17 cellular contexts compared by ENCODE assay signal in the genomic region with DNA sequence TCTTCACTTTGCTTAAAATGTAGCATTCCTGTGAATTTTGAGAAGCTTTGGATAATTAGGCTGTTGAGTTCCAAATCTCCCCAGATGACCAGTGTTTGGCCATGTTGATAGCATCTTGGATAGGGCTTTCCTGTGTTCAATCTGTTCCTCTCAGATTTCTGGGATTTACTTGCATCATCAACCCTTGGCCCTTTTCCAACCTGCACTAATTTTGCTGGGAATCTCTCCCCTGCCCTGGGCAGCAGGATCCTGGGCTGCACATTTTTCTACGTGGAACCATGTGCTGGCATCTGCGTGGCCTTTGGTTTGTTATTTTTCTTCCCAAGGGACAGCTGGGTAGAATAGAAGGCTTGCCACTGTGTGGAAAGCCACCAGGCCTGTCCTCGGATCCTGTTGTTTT.
A peak's percentile ranks its signal among the peaks of the same experiment; 100 is the strongest.
DNase-seq lines count a peak whose midpoint lies in the region; ATAC-seq and TF ChIP-seq lines count a peak whose summit lies in the region.
"Had no signal": no experiment of that assay in that cellular context is flagged by ENCODE, and none has a peak within 500 bp of the region (broad histone marks: within the 10 kb centered on the region; RNA-seq: fewer than 3 reads in every experiment).

No MANE protein-coding gene starts in this region.

- H3K4me3 Mint-ChIP-seq in glutamatergic neuron (ENCODE audit: unreplicated experiment): no peak overlapping the region
- H3K4me3 Mint-ChIP-seq: H9 had no signal

- ATAC-seq in Right ventricle myocardium superior (ENCODE audit: poor library complexity) (peak; percentile 67), GM18873 (IDR thresholded peaks at IDR 0.05; ENCODE audit: low FRiP score, unreplicated experiment) (no peak)
- ATAC-seq: A549, Panc1 had no signal

- H3K36me3 Mint-ChIP-seq in glutamatergic neuron (ENCODE audit: unreplicated experiment): no peaks in the 10 kb centered on the region

- H3K27ac Mint-ChIP-seq in glutamatergic neuron (ENCODE audit: unreplicated experiment): no peak overlapping the region
- H3K27ac Mint-ChIP-seq: H9 had no signal

- H3K9me3 ChIP-seq in right atrium auricular region (no peaks in the 10 kb centered on the region), adipocyte (ENCODE audit: control insufficient read depth, low read length) (no peaks in the 10 kb centered on the region)
- H3K9me3 ChIP-seq: A549 had no signal

- DNase-seq in Right ventricle myocardium superior: no peak
- DNase-seq in right atrium auricular region (ENCODE audit: low spot score): no peak
- DNase-seq in adipocyte (ENCODE audit: low read depth): peak; percentile 46
- peak; percentile 64 for DNase-seq in fibroblast of pulmonary artery (ENCODE audit: low read depth)
- no peak for DNase-seq in stimulated activated CD4-positive, alpha-beta T cell treated with anti-CD3 and anti-CD28 coated beads, Interleukin-15, amount 100 ng/mL, for 24 hours
- DNase-seq in glutamatergic neuron: no peak
- DNase-seq in MV-4-11 (lab: John Stamatoyannopoulos, UW): no peak
- DNase-seq: H9, Karpas-422, NCI-H1417 treated with DMSO at 0.1 percent for 48 hours, NCI-H2081, NCI-H510A, NCI-H82, SHP77 treated with DMSO at 0.1 percent for 48 hours had no signal

- intact Hi-C loops in Right ventricle myocardium superior (cut with DNase I): no loop called here

- H3K9me3 Mint-ChIP-seq in glutamatergic neuron (ENCODE audit: unreplicated experiment): peaks cover 9% of the 10 kb centered on the region
- H3K9me3 Mint-ChIP-seq: H9 had no signal

- H3K4me1 ChIP-seq in right atrium auricular region (peaks cover 0 to 5% of the 10 kb centered on the region in 2 donors), adipocyte (ENCODE audit: control insufficient read depth, insufficient read depth, low read length) (peaks cover 11% of the 10 kb centered on the region)

- H3K27me3 Mint-ChIP-seq in glutamatergic neuron (ENCODE audit: unreplicated experiment): peaks cover 5% of the 10 kb centered on the region

- H3K9ac ChIP-seq in adipocyte (ENCODE audit: low read length): no peak overlapping the region

- H3K4me1 Mint-ChIP-seq in glutamatergic neuron (ENCODE audit: low read depth, unreplicated experiment): peaks cover 10% of the 10 kb centered on the region

- no peaks in the 10 kb centered on the region for H3K27me3 ChIP-seq in right atrium auricular region
- no peaks in the 10 kb centered on the region for H3K27me3 ChIP-seq in adipocyte (replicated peaks; ENCODE audit: control insufficient read depth, insufficient read depth, low read length)

- no peak overlapping the region for H3K27ac ChIP-seq in right atrium auricular region
- H3K27ac ChIP-seq: A549 had no signal

- TF ChIP-seq CTCF in right atrium auricular region (IDR thresholded peaks at IDR 0.05) (no peak), fibroblast of pulmonary artery (IDR thresholded peaks at IDR 0.05; ENCODE audit: low read length, missing control alignments) (no peak), glutamatergic neuron (IDR thresholded peaks at IDR 0.05; ENCODE audit: partially characterized antibody, unreplicated experiment) (no peak)

- no peaks in the 10 kb centered on the region for H3K36me3 ChIP-seq in right atrium auricular region
- no peaks in the 10 kb centered on the region for H3K36me3 ChIP-seq in adipocyte (ENCODE audit: control insufficient read depth, insufficient read depth, low read length, severe bottlenecking)

- H3K4me3 ChIP-seq in right atrium auricular region (no peak overlapping the region), adipocyte (ENCODE audit: low read length) (no peak overlapping the region), fibroblast of pulmonary artery (replicated peaks; ENCODE audit: low read depth, low read length) (no peak overlapping the region)
- H3K4me3 ChIP-seq: A549 had no signal

Comparison
In these comparisons a context has a peak if more than half of its experiments do, and no peak if none do; other contexts are left out.
1. DNase-seq: peak in adipocyte (single experiment) and fibroblast of pulmonary artery (single experiment); none in Right ventricle myocardium superior (single experiment), right atrium auricular region (single experiment), stimulated activated CD4-positive, alpha-beta T cell treated with anti-CD3 and anti-CD28 coated beads, Interleukin-15, amount 100 ng/mL, for 24 hours (single experiment), glutamatergic neuron (single experiment) and MV-4-11 (single experiment).